ENCODE assay signal across 16 cellular contexts in the genomic region with DNA sequence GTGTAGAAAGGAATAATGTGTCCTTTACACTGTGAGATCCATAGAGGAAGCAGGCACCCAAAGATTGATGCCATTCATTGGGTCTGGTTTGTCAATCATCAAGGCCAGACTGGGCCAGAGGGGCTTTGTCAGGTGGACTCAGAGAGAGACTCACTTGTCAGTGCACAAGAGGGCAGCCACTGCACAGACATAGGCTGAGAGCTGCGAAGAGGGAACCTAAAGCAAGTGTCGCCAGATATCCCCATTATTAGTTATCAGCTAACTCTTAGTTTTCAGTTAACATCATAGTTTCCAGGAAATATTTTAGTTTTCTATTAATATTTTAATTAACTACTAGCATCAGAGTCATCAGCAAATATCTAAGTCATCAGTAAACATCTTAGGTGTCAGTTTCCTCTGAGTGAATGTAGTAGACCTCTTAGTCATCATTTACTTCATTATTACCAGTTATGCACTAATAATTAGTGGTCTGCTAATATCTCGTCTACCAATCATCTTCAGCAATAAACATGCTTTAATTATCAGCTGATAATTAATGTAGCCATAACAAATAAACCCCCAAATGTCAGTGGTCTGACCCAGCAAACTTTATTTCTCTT. TPM values are rescaled to one million over a fixed set of nuclear protein-coding genes. Genes with fewer than 3 reads are reported as not detected.
DNase-seq lines count a peak whose midpoint lies in the region; ATAC-seq and TF ChIP-seq lines count a peak whose summit lies in the region.
"Had no signal": no experiment of that assay in that cellular context is flagged by ENCODE, and none has a peak within 500 bp of the region (broad histone marks: within the 10 kb centered on the region; RNA-seq: fewer than 3 reads in every experiment).

No MANE protein-coding gene starts in this region.

- H3K4me1 Mint-ChIP-seq in GM23338, result peaks cover 24% of the 10 kb centered on the region
- peaks cover 17% of the 10 kb centered on the region for H3K4me1 Mint-ChIP-seq in stimulated activated effector memory CD8-positive, alpha-beta T cell treated with anti-CD3 and anti-CD28 coated beads, Interleukin-12 subunit alpha, Interleukin-12 subunit beta, amount 100 ng/mL, for 72 hours

- DNase-seq in GM23338 (ENCODE audit: low spot score) (no peak), PC-3 (no peak), right atrium auricular region (ENCODE audit: low spot score) (no peak), left lobe of liver (ENCODE audit: low spot score) (no peak), DMS 273 (lab: John Stamatoyannopoulos, UW; ENCODE audit: unreplicated experiment) (no peak)
- no peak for DNase-seq in stimulated activated effector memory CD8-positive, alpha-beta T cell treated with anti-CD3 and anti-CD28 coated beads, Interleukin-12 subunit alpha, Interleukin-12 subunit beta, amount 100 ng/mL, for 72 hours (ENCODE audit: low spot score in 2 of 2)
- DNase-seq: activated CD4-positive, alpha-beta T cell treated with anti-CD3 and anti-CD28 coated beads, Interleukin-2, amount 50 U/mL, for 4 hours; CD4-positive, alpha-beta T cell; effector CD4-positive, alpha-beta T cell; NCI-H1436 treated with DMSO at 0.1 percent for 48 hours; stimulated activated CD4-positive, alpha-beta T cell treated with anti-CD3 and anti-CD28 coated beads, Interleukin-4, amount 100 ng/mL, for 4 hours; stimulated activated naive CD4-positive, alpha-beta T cell treated with Interleukin-2 at 50 U/mL for 16 hours; T1000 had no signal

- no peak overlapping the region for H3K4me3 Mint-ChIP-seq in GM23338
- no peak overlapping the region for H3K4me3 Mint-ChIP-seq in stimulated activated effector memory CD8-positive, alpha-beta T cell treated with anti-CD3 and anti-CD28 coated beads, Interleukin-12 subunit alpha, Interleukin-12 subunit beta, amount 100 ng/mL, for 72 hours
- H3K4me3 Mint-ChIP-seq: CD4-positive, alpha-beta T cell had no signal

- H3K4me1 ChIP-seq in GM23338 (ENCODE audit: insufficient read depth), result peaks cover 6% of the 10 kb centered on the region; the same call in 1 of the 2 replicates
- H3K4me1 ChIP-seq in PC-3 (ENCODE audit: insufficient read depth, low read length), result peaks cover 58% of the 10 kb centered on the region
- peaks cover 0 to 69% of the 10 kb centered on the region in 2 donors for H3K4me1 ChIP-seq in right atrium auricular region

- H3K79me2 ChIP-seq in GM23338 (replicated peaks; ENCODE audit: insufficient read depth), result no peaks in the 10 kb centered on the region
- no peaks in the 10 kb centered on the region for H3K79me2 ChIP-seq in PC-3 (ENCODE audit: low read length)

- H3K27ac ChIP-seq in GM23338 (ENCODE audit: low read depth), result no peak overlapping the region
- H3K27ac ChIP-seq in PC-3 (ENCODE audit: low read length), result peak overlapping the region; percentile 4; the same call in 1 of the 2 replicates
- H3K27ac ChIP-seq in right atrium auricular region, result peak overlapping the region; percentile 83 to 84

- CTCF ChIA-PET in PC-3 (lab: Charles Lee), result interaction anchor here (1.0 kb wide), 1 partner anchor 107 kb away, joined by 8 read pairs; no protein-coding TSS in a partner anchor

- peak overlapping the region; percentile 63; the same call in 1 of the 2 replicates for H3K27ac Mint-ChIP-seq in GM23338
- H3K27ac Mint-ChIP-seq in stimulated activated effector memory CD8-positive, alpha-beta T cell treated with anti-CD3 and anti-CD28 coated beads, Interleukin-12 subunit alpha, Interleukin-12 subunit beta, amount 100 ng/mL, for 72 hours, result peak overlapping the region; percentile 54
- H3K27ac Mint-ChIP-seq: activated T-helper 2 cell treated with anti-CD3 and anti-CD28 coated beads, Interferon-gamma antibody, Interleukin-2, Interleukin-4, amounts not matched to agents 10 μg/mL and 5 μg/mL and 100 μg/mL, durations not matched to agents 14 hours and 24 hours and 36 hours; CD4-positive, alpha-beta T cell had no signal

- H3F3A ChIP-seq in GM23338 (replicated peaks; ENCODE audit: low read depth) (0 out of 2 replicates have a peak, but pooled peaks cover 3% of the 10 kb centered on the region), PC-3 (ENCODE audit: low read length, unreplicated experiment) (no peaks in the 10 kb centered on the region)

- H3K9me2 ChIP-seq in GM23338 (ENCODE audit: insufficient read depth) (no peaks in the 10 kb centered on the region), PC-3 (replicated peaks; ENCODE audit: low read length) (no peaks in the 10 kb centered on the region)

- H3K4me2 ChIP-seq in GM23338 (no peak overlapping the region), PC-3 (ENCODE audit: low read length) (peak overlapping the region; percentile 21)

- no peaks in the 10 kb centered on the region for H3K27me3 ChIP-seq in GM23338 (ENCODE audit: insufficient read depth)
- no peaks in the 10 kb centered on the region for H3K27me3 ChIP-seq in PC-3 (ENCODE audit: low read length)
- no peaks in the 10 kb centered on the region for H3K27me3 ChIP-seq in right atrium auricular region

- H3K9ac ChIP-seq in PC-3 (ENCODE audit: low read length), result no peak overlapping the region

- no peaks in the 10 kb centered on the region for H3K9me3 Mint-ChIP-seq in GM23338
- H3K9me3 Mint-ChIP-seq in stimulated activated effector memory CD8-positive, alpha-beta T cell treated with anti-CD3 and anti-CD28 coated beads, Interleukin-12 subunit alpha, Interleukin-12 subunit beta, amount 100 ng/mL, for 72 hours, result no peaks in the 10 kb centered on the region
- H3K9me3 Mint-ChIP-seq: activated T-helper 2 cell treated with anti-CD3 and anti-CD28 coated beads, Interferon-gamma antibody, Interleukin-2, Interleukin-4, amounts not matched to agents 10 μg/mL and 5 μg/mL and 100 μg/mL, durations not matched to agents 14 hours and 24 hours and 36 hours; CD4-positive, alpha-beta T cell had no signal

- H3K36me3 ChIP-seq in GM23338 (ENCODE audit: insufficient read depth), result 0 out of 2 replicates have a peak, but pooled peaks cover 5% of the 10 kb centered on the region
- H3K36me3 ChIP-seq in PC-3 (ENCODE audit: low read depth, low read length), result no peaks in the 10 kb centered on the region
- no peaks in the 10 kb centered on the region for H3K36me3 ChIP-seq in right atrium auricular region

- intact Hi-C loops in PC-3 (cut with micrococcal nuclease), result no loop called here

- BruUV-seq in PC-3 (replicated peaks; lab: Mats Ljungman, UMichigan), result no TSS peak

- no peak overlapping the region for H3K4me3 ChIP-seq in GM23338
- H3K4me3 ChIP-seq in PC-3 (ENCODE audit: low read length), result no peak overlapping the region
- no peak overlapping the region for H3K4me3 ChIP-seq in right atrium auricular region

- no peaks in the 10 kb centered on the region for H3K9me3 ChIP-seq in PC-3 (ENCODE audit: low read length)
- H3K9me3 ChIP-seq in right atrium auricular region, result no peaks in the 10 kb centered on the region

- H2AFZ ChIP-seq in GM23338 (no peak overlapping the region), PC-3 (ENCODE audit: low read length) (no peak overlapping the region)

- peaks cover 13% of the 10 kb centered on the region for H3K27me3 Mint-ChIP-seq in GM23338 (ENCODE audit: insufficient read depth, low read depth, poor library complexity)
- H3K27me3 Mint-ChIP-seq: CD4-positive, alpha-beta T cell had no signal

- POLR2A ChIA-PET in PC-3 (lab: Charles Lee; ENCODE audit: unreplicated experiment), result interaction anchor here (0.6 kb wide), 1 partner anchor 136 kb away, joined by 3 read pairs; a partner anchor contains a TSS

- ATAC-seq in GM23338, result no peak
- ATAC-seq in PC-3, result no peak
- no peak for ATAC-seq in stimulated activated effector memory CD8-positive, alpha-beta T cell treated with anti-CD3 and anti-CD28 coated beads, Interleukin-12 subunit alpha, Interleukin-12 subunit beta, amount 100 ng/mL, for 72 hours
- no peak for ATAC-seq in left lobe of liver
- no peak for ATAC-seq in GM21367 (IDR thresholded peaks at IDR 0.05; ENCODE audit: unreplicated experiment)
- no peak for ATAC-seq in HG03097 (IDR thresholded peaks at IDR 0.05; ENCODE audit: low FRiP score, unreplicated experiment)

- H3K36me3 Mint-ChIP-seq in GM23338 (ENCODE audit: low read depth), result peaks cover 9% of the 10 kb centered on the region; the same call in 2 of the 3 replicates
- no peaks in the 10 kb centered on the region for H3K36me3 Mint-ChIP-seq in stimulated activated effector memory CD8-positive, alpha-beta T cell treated with anti-CD3 and anti-CD28 coated beads, Interleukin-12 subunit alpha, Interleukin-12 subunit beta, amount 100 ng/mL, for 72 hours

- peak in 1 of 2 experiments; percentile 43; a peak in 2 of 4 replicates for TF ChIP-seq CTCF in GM23338 (conservative IDR thresholded peaks at IDR 0.05; ENCODE audit: low read depth in 2 of 2)
- no peak for TF ChIP-seq CTCF in PC-3 (conservative IDR thresholded peaks at IDR 0.05; ENCODE audit: low read depth, low read length)
- no peak for TF ChIP-seq CTCF in right atrium auricular region (IDR thresholded peaks at IDR 0.05)

- H4K20me1 ChIP-seq in GM23338 (replicated peaks; ENCODE audit: insufficient read depth) (no peaks in the 10 kb centered on the region), PC-3 (ENCODE audit: low read length) (no peaks in the 10 kb centered on the region)

TF ChIP-seq in GM23338, 12 proteins besides CTCF, POLR2A, EP300 and RAD21 (continues in another document):
- TF ChIP-seq, protein P1, sequence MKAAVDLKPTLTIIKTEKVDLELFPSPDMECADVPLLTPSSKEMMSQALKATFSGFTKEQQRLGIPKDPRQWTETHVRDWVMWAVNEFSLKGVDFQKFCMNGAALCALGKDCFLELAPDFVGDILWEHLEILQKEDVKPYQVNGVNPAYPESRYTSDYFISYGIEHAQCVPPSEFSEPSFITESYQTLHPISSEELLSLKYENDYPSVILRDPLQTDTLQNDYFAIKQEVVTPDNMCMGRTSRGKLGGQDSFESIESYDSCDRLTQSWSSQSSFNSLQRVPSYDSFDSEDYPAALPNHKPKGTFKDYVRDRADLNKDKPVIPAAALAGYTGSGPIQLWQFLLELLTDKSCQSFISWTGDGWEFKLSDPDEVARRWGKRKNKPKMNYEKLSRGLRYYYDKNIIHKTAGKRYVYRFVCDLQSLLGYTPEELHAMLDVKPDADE (IDR thresholded peaks at IDR 0.05), result no peak
- no peak for TF ChIP-seq EZH2phosphoT487 (IDR thresholded peaks at IDR 0.05; ENCODE audit: unreplicated experiment)
- no peak for TF ChIP-seq ZNF114 (CRISPR knock-in tag; IDR thresholded peaks at IDR 0.05)
- no peak for TF ChIP-seq JUNB (IDR thresholded peaks at IDR 0.05; ENCODE audit: unreplicated experiment)
- TF ChIP-seq CREB1 (CRISPR knock-in tag; IDR thresholded peaks at IDR 0.05; ENCODE audit: low read depth), result no peak
- no peak for TF ChIP-seq NANOG (IDR thresholded peaks at IDR 0.05; ENCODE audit: borderline replicate concordance)
- no peak for TF ChIP-seq ZNF331 (CRISPR knock-in tag; IDR thresholded peaks at IDR 0.05; ENCODE audit: low read depth)

RNA-seq across cellular contexts. Expression of a gene that starts 41.7 kb away (rescaled TPM):
- total RNA-seq in GM23338 (2014; rRNA removed; shearing (Covaris generic)), result 21.8 and 31.5 TPM in 2 replicates
- 8.3 and 10.2 TPM in 2 replicates for polyA plus RNA-seq in GM23338 (2016; fragmentation: Nextera tagmentation; extraction: Ambion mirVana)
- total RNA-seq in PC-3 (2014; rRNA removed) (37.1 and 42.7 TPM in 2 replicates), right atrium auricular region (10 to 100 TPM; 15.8 to 19.4 TPM), left lobe of liver (30.7 TPM)
